In the genomic region with DNA sequence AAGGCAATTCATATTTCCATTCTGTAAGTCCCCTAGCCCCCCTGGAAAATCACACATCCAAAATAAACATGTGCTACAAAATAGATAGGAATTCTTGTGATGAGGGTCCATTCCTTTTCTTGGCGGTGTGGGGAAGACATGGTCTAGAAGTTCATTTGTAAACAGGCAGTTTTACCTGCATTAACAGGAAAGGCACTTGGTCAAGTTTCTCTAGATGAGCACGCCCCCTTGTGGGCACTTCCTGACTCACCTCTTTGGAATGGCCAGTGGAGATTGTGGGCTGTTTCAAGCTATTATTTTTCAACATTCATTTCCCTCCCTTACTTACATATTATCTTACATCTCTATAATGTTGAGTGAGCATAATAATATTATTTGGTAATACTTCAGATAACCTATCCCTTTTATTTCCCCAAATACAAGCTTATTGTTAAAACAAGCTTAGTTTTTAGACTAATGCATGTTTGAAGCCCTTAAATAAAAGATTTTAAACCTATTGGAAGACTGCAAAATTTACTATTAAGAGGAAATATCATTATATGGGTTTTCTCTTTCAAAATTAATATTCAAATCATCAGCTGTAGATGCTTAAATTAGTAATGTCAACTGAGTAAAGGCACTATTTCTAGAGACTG, we compare ENCODE assay signal across 1 cellular context.
A peak's percentile ranks its signal among the peaks of the same experiment; 100 is the strongest.
TF ChIP-seq lines count a peak whose summit lies in the region.

No MANE protein-coding gene starts in this region.

TF ChIP-seq in IMR-90, 13 proteins besides CTCF, POLR2A, EP300 and RAD21:
- TF ChIP-seq SMC3 (IDR thresholded peaks at IDR 0.05; ENCODE audit: low read depth, low read length), result peak; percentile 83
- no peak for TF ChIP-seq MAZ (IDR thresholded peaks at IDR 0.05; ENCODE audit: borderline replicate concordance, low read depth, low read length)
